In genomic region chr20:3813758-3814581, GRCh38 we compare ENCODE assay signal across 1 cellular context.
TF ChIP-seq lines count a peak whose summit lies in the region.

No MANE protein-coding gene starts in this region.

TF ChIP-seq in IMR-90, 13 proteins besides CTCF, POLR2A, EP300 and RAD21:
- TF ChIP-seq SMC3 (IDR thresholded peaks at IDR 0.05; ENCODE audit: low read depth, low read length) (no peak), MAZ (IDR thresholded peaks at IDR 0.05; ENCODE audit: borderline replicate concordance, low read depth, low read length) (no peak), CEBPB (IDR thresholded peaks at IDR 0.05; ENCODE audit: low read depth, low read length) (no peak), FOS (IDR thresholded peaks at IDR 0.05; ENCODE audit: low read depth, low read length) (no peak), RFX5 (IDR thresholded peaks at IDR 0.05; ENCODE audit: low read depth, low read length) (no peak), USF2 (IDR thresholded peaks at IDR 0.05; ENCODE audit: low read depth, low read length) (no peak), MXI1 (IDR thresholded peaks at IDR 0.05; ENCODE audit: borderline replicate concordance, low read depth, low read length) (no peak), NFE2L2 (IDR thresholded peaks at IDR 0.05; ENCODE audit: low read depth, low read length) (no peak), MAFK (IDR thresholded peaks at IDR 0.05; ENCODE audit: low read depth, low read length) (no peak), RCOR1 (IDR thresholded peaks at IDR 0.05; ENCODE audit: insufficient replicate concordance, low read length) (no peak)
- TF ChIP-seq, protein P1, sequence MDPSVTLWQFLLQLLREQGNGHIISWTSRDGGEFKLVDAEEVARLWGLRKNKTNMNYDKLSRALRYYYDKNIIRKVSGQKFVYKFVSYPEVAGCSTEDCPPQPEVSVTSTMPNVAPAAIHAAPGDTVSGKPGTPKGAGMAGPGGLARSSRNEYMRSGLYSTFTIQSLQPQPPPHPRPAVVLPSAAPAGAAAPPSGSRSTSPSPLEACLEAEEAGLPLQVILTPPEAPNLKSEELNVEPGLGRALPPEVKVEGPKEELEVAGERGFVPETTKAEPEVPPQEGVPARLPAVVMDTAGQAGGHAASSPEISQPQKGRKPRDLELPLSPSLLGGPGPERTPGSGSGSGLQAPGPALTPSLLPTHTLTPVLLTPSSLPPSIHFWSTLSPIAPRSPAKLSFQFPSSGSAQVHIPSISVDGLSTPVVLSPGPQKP (IDR thresholded peaks at IDR 0.05; ENCODE audit: borderline replicate concordance, low read depth, low read length), result no peak
